8 cellular contexts compared by ENCODE assay signal in the genomic region with DNA sequence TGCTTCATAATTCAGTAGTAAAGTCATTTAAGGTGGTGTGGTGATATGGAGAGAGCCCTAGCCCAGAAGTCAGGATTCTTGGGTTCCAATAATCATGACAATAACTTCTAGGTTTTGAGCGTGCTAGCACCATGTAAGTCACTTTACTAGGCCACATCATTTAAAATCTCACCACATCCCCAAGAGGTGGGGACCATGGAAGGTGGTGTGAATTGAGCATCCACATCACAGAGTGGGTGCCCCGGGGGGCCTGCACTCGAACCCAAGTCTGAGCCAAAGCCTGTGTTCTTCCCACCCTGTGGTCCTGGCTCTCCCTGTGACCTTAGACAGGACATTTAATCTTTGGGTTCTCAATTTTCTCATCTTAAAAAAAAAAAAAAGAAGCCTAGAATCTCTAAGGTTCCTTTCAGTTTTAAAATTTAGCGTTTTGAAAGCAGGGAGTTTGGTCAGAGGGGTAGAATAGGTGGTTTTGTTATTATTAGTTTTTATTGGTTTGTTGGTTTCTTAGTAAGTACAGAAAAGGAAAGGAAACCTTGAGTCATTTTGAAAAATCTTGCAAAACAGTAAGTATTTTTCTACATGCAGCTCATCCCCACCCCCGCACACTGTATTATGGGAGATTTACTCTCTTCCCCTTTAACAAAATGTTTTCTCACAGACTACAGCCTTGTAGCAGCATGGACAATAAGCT. TPM values are rescaled to one million over a fixed set of nuclear protein-coding genes. Genes with fewer than 3 reads are reported as not detected.
DNase-seq lines count a peak whose midpoint lies in the region; ATAC-seq, FAIRE-seq and TF ChIP-seq lines count a peak whose summit lies in the region.

No MANE protein-coding gene starts in this region.

- H3K9ac ChIP-seq in MM.1S (ENCODE audit: low read length) (peak overlapping the region; percentile 65), neural progenitor cell (no peak overlapping the region)

- H3K36me3 Mint-ChIP-seq in activated naive CD8-positive, alpha-beta T cell treated with anti-CD3 and anti-CD28 coated beads, Interleukin-2, amount 10 ng/mL, durations not matched to agents 7 days and 5 days, result peaks cover 58% of the 10 kb centered on the region
- H3K36me3 Mint-ChIP-seq in neural progenitor cell, result peaks cover 29% of the 10 kb centered on the region

- 86 to 91% methylated on average over 5 of the region's 5 CpGs for WGBS in pancreas, 2 donors

- H3K9me3 Mint-ChIP-seq in activated naive CD8-positive, alpha-beta T cell treated with anti-CD3 and anti-CD28 coated beads, Interleukin-2, amount 10 ng/mL, durations not matched to agents 7 days and 5 days, result peaks cover 7% of the 10 kb centered on the region
- no peaks in the 10 kb centered on the region for H3K9me3 Mint-ChIP-seq in neural progenitor cell

- ATAC-seq in GM21576 (IDR thresholded peaks at IDR 0.05; ENCODE audit: unreplicated experiment), result peak; percentile 91
- peak; percentile 84 for ATAC-seq in activated naive CD8-positive, alpha-beta T cell treated with anti-CD3 and anti-CD28 coated beads, Interleukin-2, amount 10 ng/mL, durations not matched to agents 7 days and 5 days (ENCODE audit: low read depth)
- ATAC-seq in pancreas, result peak in 3 of 4 donors; percentile 35 to 66 (median 53)

- H3K9me3 ChIP-seq in MM.1S (replicated peaks; ENCODE audit: insufficient read depth, low read length) (no peaks in the 10 kb centered on the region), pancreas (no peaks in the 10 kb centered on the region), neural progenitor cell (ENCODE audit: low read depth) (no peaks in the 10 kb centered on the region)

- H3K4me3 Mint-ChIP-seq in activated naive CD8-positive, alpha-beta T cell treated with anti-CD3 and anti-CD28 coated beads, Interleukin-2, amount 10 ng/mL, durations not matched to agents 7 days and 5 days, result peak overlapping the region; percentile 70
- no peak overlapping the region for H3K4me3 Mint-ChIP-seq in neural progenitor cell

- H3K4me2 ChIP-seq in MM.1S (ENCODE audit: low read depth, low read length) (peak overlapping the region; percentile 77), neural progenitor cell (no peak overlapping the region)

- H3K27me3 ChIP-seq in MM.1S (replicated peaks; ENCODE audit: insufficient read depth, low read length) (no peaks in the 10 kb centered on the region), pancreas (no peaks in the 10 kb centered on the region), neural progenitor cell (no peaks in the 10 kb centered on the region)

- no peaks in the 10 kb centered on the region for H4K20me1 ChIP-seq in MM.1S (ENCODE audit: insufficient read depth, low read length)
- H4K20me1 ChIP-seq in neural progenitor cell (ENCODE audit: low read depth), result no peaks in the 10 kb centered on the region

- H3K36me3 ChIP-seq in MM.1S (replicated peaks; ENCODE audit: insufficient read depth, low read length), result no peaks in the 10 kb centered on the region
- H3K36me3 ChIP-seq in pancreas, result no peaks in the 10 kb centered on the region
- H3K36me3 ChIP-seq in neural progenitor cell, result no peaks in the 10 kb centered on the region

- TF ChIP-seq CTCF in MM.1S (IDR thresholded peaks at IDR 0.05; ENCODE audit: low read length), result no peak
- TF ChIP-seq CTCF in pancreas (IDR thresholded peaks at IDR 0.05), result no peak
- TF ChIP-seq CTCF in neural progenitor cell (IDR thresholded peaks at IDR 0.05), result no peak

- DNase-seq in GM04503 (ENCODE audit: low read depth), result peak; percentile 51
- DNase-seq in MM.1S, result peak; percentile 84
- DNase-seq in activated naive CD8-positive, alpha-beta T cell treated with anti-CD3 and anti-CD28 coated beads, Interleukin-2, amount 10 ng/mL, durations not matched to agents 7 days and 5 days, result peak; percentile 69
- no peak for DNase-seq in pancreas
- DNase-seq in NCI-H1417 treated with DMSO at 0.1 percent for 48 hours (lab: John Stamatoyannopoulos, UW), result no peak
- DNase-seq in NCI-H128 (lab: John Stamatoyannopoulos, UW; ENCODE audit: unreplicated experiment), result no peak
- no peak for DNase-seq in neural progenitor cell (ENCODE audit: low spot score)

- no peak for FAIRE-seq in pancreas (lab: Jason Lieb, UNC)

- peaks cover 41% of the 10 kb centered on the region for H3F3A ChIP-seq in MM.1S (ENCODE audit: insufficient read depth, low read length)
- peaks cover 22% of the 10 kb centered on the region for H3F3A ChIP-seq in neural progenitor cell (ENCODE audit: low read depth)

- peaks cover 78% of the 10 kb centered on the region for H3K4me1 ChIP-seq in MM.1S (ENCODE audit: low read length)
- H3K4me1 ChIP-seq in pancreas, result peaks cover 0 to 3% (median 0%) of the 10 kb centered on the region in 3 donors
- peaks cover 29% of the 10 kb centered on the region for H3K4me1 ChIP-seq in neural progenitor cell

- H2AFZ ChIP-seq in MM.1S (ENCODE audit: low read length) (peak overlapping the region; percentile 10), neural progenitor cell (replicated peaks) (no peak overlapping the region)

- peak overlapping the region; percentile 93 for H3K27ac ChIP-seq in MM.1S (ENCODE audit: low read length)
- H3K27ac ChIP-seq in pancreas, result peak overlapping the region in 2 of 4 donors; percentile 25 to 59
- H3K27ac ChIP-seq in neural progenitor cell, result no peak overlapping the region

- H3K4me3 ChIP-seq in MM.1S (ENCODE audit: low read length) (peak overlapping the region; percentile 50), pancreas (no peak overlapping the region), neural progenitor cell (no peak overlapping the region)

- POLR2A ChIA-PET in activated naive CD8-positive, alpha-beta T cell treated with anti-CD3 and anti-CD28 coated beads, Interleukin-2, amount 10 ng/mL, durations not matched to agents 7 days and 5 days (lab: Charles Lee), result interaction anchor here (0.7 to 1.3 kb wide), 7 partner anchors 9 to 188 kb away, joined by 3 to 8 read pairs (median 3); a partner anchor contains a TSS

- no peaks in the 10 kb centered on the region for H3K9me2 ChIP-seq in MM.1S (replicated peaks; ENCODE audit: insufficient read depth, low read length)

- peaks cover 16% of the 10 kb centered on the region; the same call in 1 of the 2 replicates for H3K79me2 ChIP-seq in MM.1S (ENCODE audit: low read length)
- no peaks in the 10 kb centered on the region for H3K79me2 ChIP-seq in neural progenitor cell (ENCODE audit: low read depth)

- intact Hi-C loops in pancreas (cut with DNase I), result no loop called here

- peaks cover 49% of the 10 kb centered on the region for H3K4me1 Mint-ChIP-seq in activated naive CD8-positive, alpha-beta T cell treated with anti-CD3 and anti-CD28 coated beads, Interleukin-2, amount 10 ng/mL, durations not matched to agents 7 days and 5 days
- H3K4me1 Mint-ChIP-seq in neural progenitor cell, result peaks cover 19% of the 10 kb centered on the region

- H3K27me3 Mint-ChIP-seq in activated naive CD8-positive, alpha-beta T cell treated with anti-CD3 and anti-CD28 coated beads, Interleukin-2, amount 10 ng/mL, durations not matched to agents 7 days and 5 days, result no peaks in the 10 kb centered on the region
- H3K27me3 Mint-ChIP-seq in neural progenitor cell (ENCODE audit: insufficient read depth, low read depth), result peaks cover 2% of the 10 kb centered on the region

- H3K27ac Mint-ChIP-seq in activated naive CD8-positive, alpha-beta T cell treated with anti-CD3 and anti-CD28 coated beads, Interleukin-2, amount 10 ng/mL, durations not matched to agents 7 days and 5 days, result peak overlapping the region; percentile 97
- no peak overlapping the region for H3K27ac Mint-ChIP-seq in neural progenitor cell

RNA-seq across cellular contexts. Expression of a gene that starts 26.4 kb away (rescaled TPM):
- total RNA-seq in activated naive CD8-positive, alpha-beta T cell treated with anti-CD3 and anti-CD28 coated beads, Interleukin-2, amount 10 ng/mL, durations not matched to agents 7 days and 5 days, result 10 to 100 TPM; 12.2 to 15.3 TPM
- total RNA-seq in pancreas (1 to 10 TPM; 2.3 to 4.1 (median 2.5) TPM), neural progenitor cell (ENCODE audit: low replicate concordance) (2.9 and 3.7 TPM in 2 replicates)
- polyA plus RNA-seq in pancreas, result 1 to 10 TPM; 1.4 to 2.5 TPM

Comparison
In these comparisons a context has a peak if more than half of its experiments do, and no peak if none do; other contexts are left out.
1. DNase-seq: peak in GM04503 (single experiment), MM.1S (single experiment) and activated naive CD8-positive, alpha-beta T cell treated with anti-CD3 and anti-CD28 coated beads, Interleukin-2, amount 10 ng/mL, durations not matched to agents 7 days and 5 days (single experiment); none in pancreas (0 of 6), NCI-H1417 treated with DMSO at 0.1 percent for 48 hours (single experiment), NCI-H128 (single experiment) and neural progenitor cell (single experiment).
2. Peak in every context shown above with its lines, with median percentiles within 50 percentile points of each other: ATAC-seq.